Comparison of ENCODE assay signal across 28 cellular contexts in genomic region chr7:121430558-121430957, GRCh38.
"Had no signal": no experiment of that assay in that cellular context is flagged by ENCODE, and none has a peak within 500 bp of the region (broad histone marks: within the 10 kb centered on the region; RNA-seq: fewer than 3 reads in every experiment).

No MANE protein-coding gene starts in this region.

- H3K9me3 Mint-ChIP-seq: dendritic cell treated with granulocyte-macrophage colony-stimulating factor and Interleukin-4, amounts not matched to agents 40 ng/mL and 50 ng/mL, for 4 days; effector memory CD8-positive, alpha-beta T cell; endodermal cell had no signal

- H3K27me3 ChIP-seq: colonic mucosa, dorsolateral prefrontal cortex, esophagus muscularis mucosa, esophagus squamous epithelium, foreskin keratinocyte, gastrocnemius medialis, gastroesophageal sphincter, heart left ventricle, hepatocyte had no signal

- H3K27ac ChIP-seq: colonic mucosa, coronary artery, dorsolateral prefrontal cortex, epithelial cell of prostate, esophagus muscularis mucosa, esophagus squamous epithelium, foreskin keratinocyte, gastrocnemius medialis, gastroesophageal sphincter, heart left ventricle, heart right ventricle had no signal

- DNase-seq: colonic mucosa; cortex of kidney; dermis blood vessel endothelial cell; dorsolateral prefrontal cortex; effector CD4-positive, alpha-beta T cell; effector CD8-positive, alpha-beta T cell; effector memory CD4-positive, alpha-beta T cell; effector memory CD8-positive, alpha-beta T cell; endodermal cell; erythroblast; esophagus squamous epithelium; foreskin fibroblast; foreskin keratinocyte; foreskin melanocyte; gastrocnemius medialis; glutamatergic neuron; heart left ventricle; heart right ventricle had no signal

- H3K4me3 ChIP-seq: colonic mucosa, coronary artery, dorsolateral prefrontal cortex, esophagus muscularis mucosa, esophagus squamous epithelium, gastrocnemius medialis, gastroesophageal sphincter, heart left ventricle, heart right ventricle, hepatocyte had no signal

- H3K27me3 Mint-ChIP-seq: dendritic cell treated with granulocyte-macrophage colony-stimulating factor and Interleukin-4, amounts not matched to agents 40 ng/mL and 50 ng/mL, for 4 days had no signal

- H3K36me3 ChIP-seq: colonic mucosa, esophagus muscularis mucosa, esophagus squamous epithelium, gastrocnemius medialis, gastroesophageal sphincter, heart left ventricle, heart right ventricle had no signal

- H3K79me2 ChIP-seq: hepatocyte had no signal

- FAIRE-seq: colon, endometrium, frontal cortex had no signal

- H3K4me1 ChIP-seq: colonic mucosa, esophagus muscularis mucosa, esophagus squamous epithelium, foreskin keratinocyte, gastrocnemius medialis, gastroesophageal sphincter, heart left ventricle, heart right ventricle had no signal

- H3K4me2 ChIP-seq: hepatocyte had no signal

- H3K4me3 Mint-ChIP-seq: dendritic cell treated with granulocyte-macrophage colony-stimulating factor and Interleukin-4, amounts not matched to agents 40 ng/mL and 50 ng/mL, for 4 days; effector memory CD8-positive, alpha-beta T cell; endodermal cell had no signal

- H3K4me1 Mint-ChIP-seq: endodermal cell had no signal

- ATAC-seq: effector memory CD8-positive, alpha-beta T cell; esophagus mucosa; foreskin keratinocyte; gastrocnemius medialis; gastroesophageal sphincter; heart left ventricle; heart right ventricle had no signal

- H3K9me3 ChIP-seq: colonic mucosa, esophagus muscularis mucosa, esophagus squamous epithelium, gastrocnemius medialis, gastroesophageal sphincter, heart left ventricle, heart right ventricle had no signal

- H3K27ac Mint-ChIP-seq: dendritic cell treated with granulocyte-macrophage colony-stimulating factor and Interleukin-4, amounts not matched to agents 40 ng/mL and 50 ng/mL, for 4 days; effector memory CD8-positive, alpha-beta T cell; endodermal cell had no signal

- H2AFZ ChIP-seq: hepatocyte had no signal
